ENCODE assay signal across 29 cellular contexts in genomic region chr6:64949257-64949656, GRCh38.
"Had no signal": no experiment of that assay in that cellular context is flagged by ENCODE, and none has a peak within 500 bp of the region (broad histone marks: within the 10 kb centered on the region; RNA-seq: fewer than 3 reads in every experiment).

No MANE protein-coding gene starts in this region.

- H3K4me2 ChIP-seq: neural progenitor cell had no signal

- H3K36me3 Mint-ChIP-seq: memory B cell; mesothelial cell of epicardium; naive B cell; neural progenitor cell; stimulated activated effector memory CD8-positive, alpha-beta T cell treated with anti-CD3 and anti-CD28 coated beads, Interleukin-12 subunit alpha, Interleukin-12 subunit beta, amount 100 ng/mL, for 72 hours; type B pancreatic cell had no signal

- H3K27me3 Mint-ChIP-seq: memory B cell, naive B cell, progenitor cell of endocrine pancreas, type B pancreatic cell had no signal

- H3K36me3 ChIP-seq: esophagus muscularis mucosa, heart right ventricle, neural progenitor cell, stomach, tibial artery had no signal

- H3K27ac Mint-ChIP-seq: memory B cell; mesothelial cell of epicardium; naive B cell; nephron; neural progenitor cell; progenitor cell of endocrine pancreas; stimulated activated effector memory CD8-positive, alpha-beta T cell treated with anti-CD3 and anti-CD28 coated beads, Interleukin-12 subunit alpha, Interleukin-12 subunit beta, amount 100 ng/mL, for 72 hours; type B pancreatic cell had no signal

- H3K9me3 Mint-ChIP-seq: mesothelial cell of epicardium, nephron, neural progenitor cell, type B pancreatic cell had no signal

- H3K9me3 ChIP-seq: esophagus muscularis mucosa, heart right ventricle, mucosa of descending colon, stomach, testis, tibial artery had no signal

- H2AFZ ChIP-seq: neural progenitor cell, parathyroid adenoma had no signal

- H3K79me2 ChIP-seq: parathyroid adenoma had no signal

- H3K27ac ChIP-seq: dorsolateral prefrontal cortex, esophagus muscularis mucosa, foreskin keratinocyte, heart right ventricle, neural progenitor cell, parathyroid adenoma, stomach, testis, tibial artery had no signal

- H3K4me3 ChIP-seq: dorsolateral prefrontal cortex, esophagus muscularis mucosa, heart right ventricle, lung, mucosa of descending colon, neural progenitor cell, stomach, testis, tibial artery had no signal

- H3K27me3 ChIP-seq: dorsolateral prefrontal cortex, esophagus muscularis mucosa, foreskin keratinocyte, heart right ventricle, neural progenitor cell, stomach, testis, tibial artery had no signal

- H3K4me1 Mint-ChIP-seq: memory B cell; mesothelial cell of epicardium; naive B cell; nephron; neural progenitor cell; stimulated activated effector memory CD8-positive, alpha-beta T cell treated with anti-CD3 and anti-CD28 coated beads, Interleukin-12 subunit alpha, Interleukin-12 subunit beta, amount 100 ng/mL, for 72 hours had no signal

- FAIRE-seq: colon, islet of Langerhans had no signal

- DNase-seq: dorsolateral prefrontal cortex; effector CD4-positive, alpha-beta T cell; foreskin keratinocyte; glutamatergic neuron; heart right ventricle; hippocampal formation; kidney glomerular epithelial cell; mucosa of descending colon; naive B cell; stimulated activated CD4-positive, alpha-beta T cell treated with anti-CD3 and anti-CD28 coated beads, Interleukin-2, amount 100 ng/mL, for 24 hours; stimulated activated CD4-positive, alpha-beta T cell treated with anti-CD3 and anti-CD28 coated beads, Interleukin-4, amount 100 ng/mL, for 24 hours; stimulated activated naive CD4-positive, alpha-beta T cell treated with Interleukin-2 at 50 U/mL for 16 hours; stomach; testis; tibial artery had no signal

- H3K9ac ChIP-seq: neural progenitor cell, parathyroid adenoma had no signal

- ATAC-seq: foreskin keratinocyte; heart right ventricle; left lobe of liver; mucosa of descending colon; sciatic nerve; stimulated activated effector memory CD8-positive, alpha-beta T cell treated with anti-CD3 and anti-CD28 coated beads, Interleukin-12 subunit alpha, Interleukin-12 subunit beta, amount 100 ng/mL, for 72 hours had no signal

- H3K4me3 Mint-ChIP-seq: memory B cell; mesothelial cell of epicardium; naive B cell; nephron; neural progenitor cell; stimulated activated effector memory CD8-positive, alpha-beta T cell treated with anti-CD3 and anti-CD28 coated beads, Interleukin-12 subunit alpha, Interleukin-12 subunit beta, amount 100 ng/mL, for 72 hours; type B pancreatic cell had no signal

- H3K4me1 ChIP-seq: esophagus muscularis mucosa, foreskin keratinocyte, heart right ventricle, neural progenitor cell, parathyroid adenoma, stomach, testis, tibial artery had no signal
